ENCODE assay signal across 32 cellular contexts in the genomic region with DNA sequence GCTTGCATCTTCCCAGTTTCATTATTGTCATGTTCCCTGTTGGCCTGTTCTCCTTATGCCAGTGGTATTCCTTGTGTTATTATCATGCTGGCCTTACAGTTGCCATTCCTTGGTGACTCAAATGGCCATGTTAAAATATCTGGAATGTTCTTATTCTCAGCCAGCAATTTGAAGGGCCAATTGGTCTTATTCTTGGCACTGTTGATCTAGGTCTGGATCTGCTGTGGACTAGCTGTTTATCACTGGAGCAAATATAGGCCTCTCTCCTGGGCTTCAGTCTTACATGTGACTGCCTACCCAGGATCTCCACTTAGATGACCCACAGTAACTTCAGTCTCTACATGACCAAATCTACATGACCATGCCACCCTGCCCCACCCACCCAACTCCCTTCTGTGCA. TPM values are rescaled to one million over a fixed set of nuclear protein-coding genes. Genes with fewer than 3 reads are reported as not detected.
DNase-seq lines count a peak whose midpoint lies in the region; ATAC-seq, FAIRE-seq and TF ChIP-seq lines count a peak whose summit lies in the region.
"Had no signal": no experiment of that assay in that cellular context is flagged by ENCODE, and none has a peak within 500 bp of the region (broad histone marks: within the 10 kb centered on the region; RNA-seq: fewer than 3 reads in every experiment).

No MANE protein-coding gene starts in this region.

- no peak for ATAC-seq in GM23338
- ATAC-seq in GM18870 (IDR thresholded peaks at IDR 0.05; ENCODE audit: unreplicated experiment) = no peak
- no peak for ATAC-seq in HepG2
- ATAC-seq: foreskin keratinocyte; left lung; stimulated activated memory B cell treated with anti-CD40 and anti-IgM and Interleukin-4, amounts not matched to agents 10 μg/mL and 1 μg/mL and 100 μg/mL, for 72 hours had no signal

- TF ChIP-seq EP300 in HepG2 (IDR thresholded peaks at IDR 0.05; ENCODE audit: low read depth in 2 of 2, low read length in 2 of 2) (no peak), HepG2 (CRISPR knock-in tag; IDR thresholded peaks at IDR 0.05; ENCODE audit: borderline replicate concordance) (no peak)

- H3K27ac ChIP-seq in angular gyrus (ENCODE audit: low read depth, low read length) (peak overlapping the region; percentile 97), cingulate gyrus (ENCODE audit: low read depth, low read length) (peak overlapping the region; percentile 98), prostate gland (peak overlapping the region; percentile 1 to 5), temporal lobe (ENCODE audit: low read depth, low read length) (peak overlapping the region; percentile 97), GM23338 (ENCODE audit: low read depth) (no peak overlapping the region), HepG2 (ENCODE audit: extremely low read length, insufficient read depth, low read length) (no peak overlapping the region)
- H3K27ac ChIP-seq: brain microvascular endothelial cell, foreskin keratinocyte, left lung, upper lobe of left lung had no signal

- TF ChIP-seq CTCF in prostate gland (IDR thresholded peaks at IDR 0.05) (no peak), GM23338 (conservative IDR thresholded peaks at IDR 0.05; ENCODE audit: low read depth in 2 of 2) (no peak), HepG2 (CRISPR knock-in tag; IDR thresholded peaks at IDR 0.05) (no peak)

- peaks cover 19% of the 10 kb centered on the region for H3K36me3 Mint-ChIP-seq in GM23338 (ENCODE audit: low read depth)

- H3K9me2 ChIP-seq in GM23338 (ENCODE audit: insufficient read depth) = no peaks in the 10 kb centered on the region

- H2AFZ ChIP-seq in GM23338 (no peak overlapping the region), HepG2 (ENCODE audit: low read length) (no peak overlapping the region)

- TF ChIP-seq RAD21 in HepG2 (CRISPR knock-in tag; IDR thresholded peaks at IDR 0.05) = no peak

- no peak overlapping the region for H3K4me2 ChIP-seq in GM23338
- no peak overlapping the region for H3K4me2 ChIP-seq in HepG2 (ENCODE audit: low read depth, low read length)

- H3K27me3 ChIP-seq in prostate gland (replicated peaks; ENCODE audit: insufficient read depth) = no peaks in the 10 kb centered on the region
- H3K27me3 ChIP-seq in GM23338 (ENCODE audit: insufficient read depth) = no peaks in the 10 kb centered on the region
- H3K27me3 ChIP-seq in HepG2 (ENCODE audit: control insufficient read depth in 1 of 2, insufficient read depth in 2 of 2, low read length in 2 of 2) = no peaks in the 10 kb centered on the region; a peak in 1 of 5 replicates
- H3K27me3 ChIP-seq: brain microvascular endothelial cell, foreskin keratinocyte, left lung, upper lobe of left lung had no signal

- H3K36me3 ChIP-seq in prostate gland (no peaks in the 10 kb centered on the region), GM23338 (ENCODE audit: insufficient read depth) (no peaks in the 10 kb centered on the region), HepG2 (replicated peaks in 1 of 2; ENCODE audit: control insufficient read depth in 1 of 2, insufficient read depth in 2 of 2, low read length in 2 of 2) (peaks cover 0 to 26% of the 10 kb centered on the region in 2 experiments; a peak in 4 of 5 replicates)

- H3K4me1 ChIP-seq in prostate gland (replicated peaks) = peaks cover 14% of the 10 kb centered on the region
- peaks cover 36% of the 10 kb centered on the region for H3K4me1 ChIP-seq in GM23338 (ENCODE audit: insufficient read depth)
- H3K4me1 ChIP-seq in HepG2 (ENCODE audit: insufficient read depth, low read length) = peaks cover 12% of the 10 kb centered on the region
- H3K4me1 ChIP-seq: Caco-2, foreskin keratinocyte had no signal

- no peak for TF ChIP-seq POLR2A in prostate gland (IDR thresholded peaks at IDR 0.05)
- no peak for TF ChIP-seq POLR2A in HepG2 (IDR thresholded peaks at IDR 0.05; ENCODE audit: insufficient read depth in 1 of 2, low read depth in 2 of 2, low read length in 2 of 2)

- no peak overlapping the region for H3K4me3 Mint-ChIP-seq in GM23338
- H3K4me3 Mint-ChIP-seq: activated B cell treated with CpG ODN at 0.5 μM for 24 hours; nephron; stimulated activated memory B cell treated with anti-CD40 and anti-IgM and Interleukin-4, amounts not matched to agents 10 μg/mL and 1 μg/mL and 100 μg/mL, for 72 hours had no signal

- H3K27me3 Mint-ChIP-seq in GM23338 (ENCODE audit: insufficient read depth, low read depth, poor library complexity) = peaks cover under 1% of the 10 kb centered on the region
- H3K27me3 Mint-ChIP-seq: activated B cell treated with CpG ODN at 0.5 μM for 24 hours; IgD-negative memory B cell; stimulated activated memory B cell treated with anti-CD40 and anti-IgM and Interleukin-4, amounts not matched to agents 10 μg/mL and 1 μg/mL and 100 μg/mL, for 72 hours had no signal

- CTCF ChIA-PET in HepG2 (lab: Yijun Ruan, JAX; ENCODE audit: low intra/inter-chr PET ratio, low total read pairs) = no interaction called here

- in situ Hi-C loops in HepG2 (cut with HindIII; ENCODE audit: extremely low pct_ligation_motif_present, low pct_unique_long_range_greater_than_20kb) = no loop called here

- no peaks in the 10 kb centered on the region for H3K9me3 Mint-ChIP-seq in GM23338
- H3K9me3 Mint-ChIP-seq: activated B cell treated with CpG ODN at 0.5 μM for 24 hours; IgD-negative memory B cell; nephron; stimulated activated memory B cell treated with anti-CD40 and anti-IgM and Interleukin-4, amounts not matched to agents 10 μg/mL and 1 μg/mL and 100 μg/mL, for 72 hours had no signal

- peaks cover 57% of the 10 kb centered on the region for H3K4me1 Mint-ChIP-seq in GM23338

- H3K9me3 ChIP-seq in prostate gland (no peaks in the 10 kb centered on the region), HepG2 (ENCODE audit: low read length) (no peaks in the 10 kb centered on the region)
- H3K9me3 ChIP-seq: Caco-2, left lung, upper lobe of left lung had no signal

- H3K79me2 ChIP-seq in GM23338 (replicated peaks; ENCODE audit: insufficient read depth) = peaks cover 70% of the 10 kb centered on the region
- H3K79me2 ChIP-seq in HepG2 (ENCODE audit: insufficient read depth, low read length) = peaks cover 12% of the 10 kb centered on the region

- FAIRE-seq in HepG2 (lab: Jason Lieb, UNC) = no peak
- FAIRE-seq: colon, GM19239, H54 had no signal

- POLR2A ChIA-PET in HepG2 (lab: Yijun Ruan, JAX) = no interaction called here

- H3K4me3 ChIP-seq in prostate gland (no peak overlapping the region), GM23338 (no peak overlapping the region), HepG2 (replicated peaks in 1 of 3; ENCODE audit: insufficient read depth in 1 of 3, low read depth in 2 of 3, low read length in 3 of 3) (no peak overlapping the region)
- H3K4me3 ChIP-seq: left lung, upper lobe of left lung had no signal

- H3F3A ChIP-seq in GM23338 (replicated peaks; ENCODE audit: low read depth) = no peaks in the 10 kb centered on the region; the same call in 1 of the 2 replicates

- H3K27ac Mint-ChIP-seq in GM23338 = no peak overlapping the region
- H3K27ac Mint-ChIP-seq: activated B cell treated with CpG ODN at 0.5 μM for 24 hours, nephron had no signal

- DNase-seq in prostate gland (ENCODE audit: low spot score) (no peak), GM23338 (ENCODE audit: low spot score) (no peak), HepG2 (ENCODE audit: low spot score) (no peak)
- DNase-seq: activated B cell treated with CpG ODN at 0.5 μM for 24 hours; activated CD4-positive, alpha-beta T cell treated with anti-CD3 and anti-CD28 coated beads, Interleukin-2, amount 50 U/mL, for 1 hour; activated naive CD4-positive, alpha-beta T cell; activated T-cell treated with anti-CD3 and anti-CD28 coated beads, Interleukin-2, amount 50 U/mL, for 48 hours; brain microvascular endothelial cell; C1 segment of cervical spinal cord; Caco-2; foreskin keratinocyte; hippocampal formation; left lung; NCI-H1105 treated with DMSO at 0.1 percent for 48 hours; NCI-H2227 treated with DMSO at 0.1 percent for 48 hours; NCI-H526 treated with DMSO at 0.1 percent for 48 hours; stimulated activated CD4-positive, alpha-beta T cell treated with anti-CD3 and anti-CD28 coated beads, Interleukin-4, amount 100 ng/mL, for 4 hours; T-helper 1 cell; upper lobe of left lung had no signal

- no peak overlapping the region for H3K9ac ChIP-seq in HepG2 (ENCODE audit: insufficient read depth, low read depth, low read length)

- peaks cover 3% of the 10 kb centered on the region; the same call in 1 of the 2 replicates for H4K20me1 ChIP-seq in GM23338 (replicated peaks; ENCODE audit: insufficient read depth)
- no peaks in the 10 kb centered on the region for H4K20me1 ChIP-seq in HepG2 (ENCODE audit: insufficient read depth, low read length)

- intact Hi-C loops in prostate gland (cut with DNase I) (no loop called here), HepG2 (cut with micrococcal nuclease; ENCODE audit: unreplicated experiment) (no loop called here)

- no TSS peak for BruUV-seq in HepG2 (replicated peaks; lab: Mats Ljungman, UMichigan)

RNA-seq across cellular contexts. Expression of a gene that starts 5.4 kb away (rescaled TPM):
- total RNA-seq in prostate gland (10 to 100 TPM; 45.1 to 63.3 TPM), temporal lobe (34.9 TPM), HepG2 (2016; rRNA removed; fragmentation: Illumina TruSeq; extraction: Trizol) (13.9 and 18.4 TPM in 2 replicates)
- 33.7 and 36.9 TPM in 2 replicates for total RNA-seq in GM23338 (2014; rRNA removed; shearing (Covaris generic))
- polyA plus RNA-seq in GM23338 (2016; fragmentation: Nextera tagmentation; extraction: Ambion mirVana) (7.3 and 8.1 TPM in 2 replicates), HepG2 (2011; rRNA removed) (6.0 and 7.6 TPM in 2 replicates)
- total RNA-seq in HepG2 (2016; cell fraction: cytosol; rRNA removed; fragmentation: Illumina TruSeq; extraction: Trizol; ENCODE audit: low read depth) = 1.6 and 1.7 TPM in 2 replicates
- 12.8 and 18.2 TPM in 2 replicates for total RNA-seq in HepG2 (2016; cell fraction: insoluble cytoplasmic fraction; rRNA removed; fragmentation: Illumina TruSeq; extraction: Trizol)
- total RNA-seq in HepG2 (2016; cell fraction: membrane; rRNA removed; fragmentation: Illumina TruSeq; extraction: Trizol) = 9.4 and 10.0 TPM in 2 replicates
- 8.0 and 10.3 TPM in 2 replicates for total RNA-seq in HepG2 (2016; cell fraction: nucleus; rRNA removed; fragmentation: Illumina TruSeq; extraction: Trizol)
- 4.8 and 5.6 TPM in 2 replicates for polyA plus RNA-seq in HepG2 (2011; cell fraction: cytosol; rRNA removed)
- polyA plus RNA-seq in HepG2 (2011; cell fraction: nucleus; rRNA removed) = 3.6 and 4.9 TPM in 2 replicates
- 4.0 and 4.3 TPM in 2 replicates for polyA plus RNA-seq in HepG2 (2012)
- polyA plus RNA-seq in HepG2 (2016; cell fraction: cytosol; fragmentation: Illumina TruSeq; extraction: Trizol; ENCODE audit: low read depth) = 0.84 and 0.93 TPM in 2 replicates
- 12.4 and 12.8 TPM in 2 replicates for polyA plus RNA-seq in HepG2 (2016; cell fraction: insoluble cytoplasmic fraction; fragmentation: Illumina TruSeq; extraction: Trizol; ENCODE audit: low read depth)
- polyA plus RNA-seq in HepG2 (2016; cell fraction: membrane; fragmentation: Illumina TruSeq; extraction: Trizol; ENCODE audit: low read depth) = 3.3 and 4.4 TPM in 2 replicates
- 10.3 and 11.4 TPM in 2 replicates for polyA plus RNA-seq in HepG2 (2016; cell fraction: nucleus; fragmentation: Illumina TruSeq; extraction: Trizol; ENCODE audit: insufficient read depth, low read depth)
- polyA minus RNA-seq in HepG2 (2011; rRNA and poly(A)+ RNA removed; ENCODE audit: low replicate concordance) = 11.9 and 19.0 TPM in 2 replicates
- polyA minus RNA-seq in HepG2 (2011; cell fraction: cytosol; rRNA and poly(A)+ RNA removed) = 6.0 and 6.7 TPM in 2 replicates
- polyA minus RNA-seq in HepG2 (2011; cell fraction: nucleus; rRNA and poly(A)+ RNA removed) = 5.9 and 7.2 TPM in 2 replicates

RNA-seq across cellular contexts. Expression of a gene that starts 38.1 kb away (rescaled TPM):
- total RNA-seq in prostate gland = under 1 TPM in 1 of 2 donors, not detected in 1; 0.11 TPM
- 9.8 TPM for total RNA-seq in temporal lobe
- total RNA-seq in GM23338 (2014; rRNA removed; shearing (Covaris generic)) = 29.3 and 32.1 TPM in 2 replicates
- polyA plus RNA-seq in GM23338 (2016; fragmentation: Nextera tagmentation; extraction: Ambion mirVana) = 14.7 and 17.6 TPM in 2 replicates
- not detected in 2 replicates for total RNA-seq in HepG2 (2016; rRNA removed; fragmentation: Illumina TruSeq; extraction: Trizol)
- total RNA-seq in HepG2 (2016; cell fraction: cytosol; rRNA removed; fragmentation: Illumina TruSeq; extraction: Trizol; ENCODE audit: low read depth) = not detected in 2 replicates
- total RNA-seq in HepG2 (2016; cell fraction: insoluble cytoplasmic fraction; rRNA removed; fragmentation: Illumina TruSeq; extraction: Trizol) = not detected in 2 replicates
- not detected in 2 replicates for total RNA-seq in HepG2 (2016; cell fraction: membrane; rRNA removed; fragmentation: Illumina TruSeq; extraction: Trizol)
- total RNA-seq in HepG2 (2016; cell fraction: nucleus; rRNA removed; fragmentation: Illumina TruSeq; extraction: Trizol) = not detected in 2 replicates
- not detected in 2 replicates for polyA plus RNA-seq in HepG2 (2011; rRNA removed)
- not detected in 2 replicates for polyA plus RNA-seq in HepG2 (2011; cell fraction: cytosol; rRNA removed)
- polyA plus RNA-seq in HepG2 (2011; cell fraction: nucleus; rRNA removed) = not detected in 2 replicates
- polyA plus RNA-seq in HepG2 (2012) = 0.04 TPM in 1 of 2 replicates, not detected in the other
- polyA plus RNA-seq in HepG2 (2016; cell fraction: cytosol; fragmentation: Illumina TruSeq; extraction: Trizol; ENCODE audit: low read depth) = not detected in 2 replicates
- polyA plus RNA-seq in HepG2 (2016; cell fraction: insoluble cytoplasmic fraction; fragmentation: Illumina TruSeq; extraction: Trizol; ENCODE audit: low read depth) = not detected in 2 replicates
- polyA plus RNA-seq in HepG2 (2016; cell fraction: membrane; fragmentation: Illumina TruSeq; extraction: Trizol; ENCODE audit: low read depth) = not detected in 2 replicates
- polyA plus RNA-seq in HepG2 (2016; cell fraction: nucleus; fragmentation: Illumina TruSeq; extraction: Trizol; ENCODE audit: insufficient read depth, low read depth) = not detected in 2 replicates
- not detected in 2 replicates for polyA minus RNA-seq in HepG2 (2011; rRNA and poly(A)+ RNA removed; ENCODE audit: low replicate concordance)
- not detected in 2 replicates for polyA minus RNA-seq in HepG2 (2011; cell fraction: cytosol; rRNA and poly(A)+ RNA removed)
- polyA minus RNA-seq in HepG2 (2011; cell fraction: nucleus; rRNA and poly(A)+ RNA removed) = not detected in 2 replicates
- total RNA-seq: activated B cell treated with CpG ODN at 0.5 μM for 24 hours, Caco-2, foreskin keratinocyte, left lung, osteoblast, RPMI7951 had no signal
- polyA plus RNA-seq: esophagus, foreskin keratinocyte, IgD-negative memory B cell had no signal

Comparison
In these comparisons a context has a peak if more than half of its experiments do, and no peak if none do; other contexts are left out.
1. H3K27ac ChIP-seq: peak in angular gyrus (single experiment), cingulate gyrus (single experiment), prostate gland (2 of 2) and temporal lobe (single experiment); none in GM23338 (single experiment) and HepG2 (single experiment).